ENCODE assay signal across 17 cellular contexts in the genomic region with DNA sequence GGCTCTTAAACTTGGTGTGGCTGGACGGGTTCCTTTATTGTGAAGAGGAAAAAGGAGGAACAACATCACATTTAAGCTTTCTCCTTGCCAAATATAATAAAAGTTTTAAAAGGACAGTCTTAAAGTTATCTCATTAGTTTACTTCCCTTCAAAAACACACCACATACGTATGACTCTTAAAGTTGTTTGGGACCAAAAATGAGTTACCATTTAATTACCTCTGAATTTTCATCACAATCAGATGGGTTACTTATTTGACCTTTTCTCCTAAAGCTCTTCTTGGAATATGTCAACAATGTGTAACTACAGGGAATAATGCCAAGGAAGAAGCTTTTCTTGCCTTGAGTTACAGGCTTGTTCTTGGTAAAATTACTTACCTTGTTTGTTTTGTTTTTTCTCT. TPM values are rescaled to one million over a fixed set of nuclear protein-coding genes. Genes with fewer than 3 reads are reported as not detected.
A peak's percentile ranks its signal among the peaks of the same experiment; 100 is the strongest.
DNase-seq lines count a peak whose midpoint lies in the region; ATAC-seq and TF ChIP-seq lines count a peak whose summit lies in the region.
"Had no signal": no experiment of that assay in that cellular context is flagged by ENCODE, and none has a peak within 500 bp of the region (broad histone marks: within the 10 kb centered on the region; RNA-seq: fewer than 3 reads in every experiment).

No MANE protein-coding gene starts in this region.

- no peak for ATAC-seq in GM21381 (IDR thresholded peaks at IDR 0.05; ENCODE audit: unreplicated experiment)

- BruUV-seq in Calu3 (replicated peaks; lab: Mats Ljungman, UMichigan): TSS peak; percentile 2

- peaks cover 21 to 22% of the 10 kb centered on the region in 2 experiments for H3K4me1 ChIP-seq in neutrophil (ENCODE audit: control insufficient read depth in 1 of 2, insufficient read depth in 1 of 2, low read depth in 1 of 2, low read length in 1 of 2)

- peaks cover 2% of the 10 kb centered on the region for H3K9me3 Mint-ChIP-seq in Calu3 (ENCODE audit: low read depth, unreplicated experiment)
- H3K9me3 Mint-ChIP-seq: CD14-positive monocyte, H9 had no signal

- H3K4me3 Mint-ChIP-seq in Calu3 (ENCODE audit: low read depth, unreplicated experiment): no peak overlapping the region
- H3K4me3 Mint-ChIP-seq: CD14-positive monocyte, H9 had no signal

- CTCF ChIA-PET in Calu3 (lab: Charles Lee): no interaction called here

- intact Hi-C loops in Calu3 (cut with micrococcal nuclease; ENCODE audit: unreplicated experiment): no loop called here

- no peaks in the 10 kb centered on the region for H3K27me3 Mint-ChIP-seq in Calu3 (ENCODE audit: unreplicated experiment)

- H3K36me3 ChIP-seq in neutrophil: peaks cover 42% of the 10 kb centered on the region

- TF ChIP-seq CTCF in Calu3 (IDR thresholded peaks at IDR 0.05; ENCODE audit: unreplicated experiment) (no peak), VCaP (conservative IDR thresholded peaks at IDR 0.05) (no peak), fibroblast of mammary gland (conservative IDR thresholded peaks at IDR 0.05; ENCODE audit: control insufficient read depth, insufficient read depth, low read depth, low read length) (no peak), neutrophil (IDR thresholded peaks at IDR 0.05) (no peak)

- H3K27ac Mint-ChIP-seq in Calu3 (ENCODE audit: unreplicated experiment): no peak overlapping the region
- H3K27ac Mint-ChIP-seq: H9 had no signal

- no peaks in the 10 kb centered on the region for H3K9me3 ChIP-seq in neutrophil

- H3K4me1 Mint-ChIP-seq in Calu3 (ENCODE audit: low read depth, unreplicated experiment): peaks cover 8% of the 10 kb centered on the region
- H3K4me1 Mint-ChIP-seq: H9 had no signal

- DNase-seq in Calu3 (no peak), fibroblast of mammary gland (ENCODE audit: low read depth) (peak; percentile 33), NCI-H1105 (lab: John Stamatoyannopoulos, UW) (no peak), C1 segment of cervical spinal cord (lab: John Stamatoyannopoulos, UW) (no peak)
- DNase-seq: DMS 273 treated with DMSO at 0.1 percent for 48 hours; DND-41; H9; NCI-H1105 treated with DMSO at 0.1 percent for 48 hours; NCI-H1694; NCI-H2081 treated with DMSO at 0.1 percent for 48 hours; NK-92 treated with Interleukin-12 subunit alpha and Interleukin-12 subunit beta, amount 100 ng/mL, for 24 hours; SHP77 had no signal

- H3K27ac ChIP-seq in VCaP (peak overlapping the region; percentile 93), neutrophil (peak overlapping the region; percentile 72)
- H3K27ac ChIP-seq: SK-N-MC had no signal

- H3K27me3 ChIP-seq in neutrophil: no peaks in the 10 kb centered on the region

- H3K4me3 ChIP-seq in fibroblast of mammary gland (ENCODE audit: control insufficient read depth, low read depth, low read length) (no peak overlapping the region), neutrophil (ENCODE audit: low read depth in 1 of 2, low read length in 1 of 2) (no peak overlapping the region)
- H3K4me3 ChIP-seq: SK-N-MC had no signal

- H3K36me3 Mint-ChIP-seq in Calu3 (ENCODE audit: insufficient read depth, unreplicated experiment): peaks cover 40% of the 10 kb centered on the region

RNA-seq across cellular contexts. Expression of a gene that starts 16.4 kb away (rescaled TPM):
- 115 and 139 TPM in 2 replicates for total RNA-seq in Calu3 (2022)
